In the genomic region with DNA sequence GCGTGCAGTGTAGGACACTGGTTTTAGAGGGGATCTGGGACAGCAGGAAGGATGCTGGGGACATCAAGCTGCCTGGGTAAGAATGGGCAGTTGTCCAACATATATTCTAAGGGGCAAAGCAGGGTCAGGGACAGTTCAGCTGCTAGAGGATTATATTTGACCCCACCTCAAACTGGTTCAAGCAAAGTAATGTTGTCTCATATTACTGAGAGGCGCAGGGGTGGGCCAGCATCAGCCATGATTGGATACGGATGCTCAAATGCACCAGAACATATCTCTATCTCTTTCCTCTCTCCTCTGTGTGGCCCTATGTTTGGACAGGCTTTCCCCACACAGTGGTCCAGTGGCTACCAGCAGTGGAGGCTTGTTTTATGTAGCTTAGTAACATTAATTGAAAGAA, we compare ENCODE assay signal across 16 cellular contexts. TPM values are rescaled to one million over a fixed set of nuclear protein-coding genes. Genes with fewer than 3 reads are reported as not detected.
DNase-seq lines count a peak whose midpoint lies in the region; ATAC-seq and TF ChIP-seq lines count a peak whose summit lies in the region.
"Had no signal": no experiment of that assay in that cellular context is flagged by ENCODE, and none has a peak within 500 bp of the region (broad histone marks: within the 10 kb centered on the region; RNA-seq: fewer than 3 reads in every experiment).

No MANE protein-coding gene starts in this region.

- H3K9me3 ChIP-seq in SJCRH30 (replicated peaks) (no peaks in the 10 kb centered on the region; the same call in 1 of the 2 replicates), neural progenitor cell (ENCODE audit: low read depth) (no peaks in the 10 kb centered on the region)

- no peak for ATAC-seq in central memory CD8-positive, alpha-beta T cell (replicated peaks; ENCODE audit: extremely low read depth, poor library complexity, severe bottlenecking)
- ATAC-seq in stimulated activated effector memory CD8-positive, alpha-beta T cell treated with anti-CD3 and anti-CD28 coated beads, Interleukin-12 subunit alpha, Interleukin-12 subunit beta, amount 100 ng/mL, for 72 hours = no peak
- ATAC-seq: GM12878 had no signal

- H3K27me3 Mint-ChIP-seq in central memory CD8-positive, alpha-beta T cell = no peaks in the 10 kb centered on the region
- H3K27me3 Mint-ChIP-seq in neural progenitor cell (ENCODE audit: insufficient read depth, low read depth) = peaks cover 14% of the 10 kb centered on the region

- no peaks in the 10 kb centered on the region for H3K36me3 ChIP-seq in SJCRH30
- H3K36me3 ChIP-seq in neural progenitor cell = no peaks in the 10 kb centered on the region

- H3K4me3 ChIP-seq in SJCRH30 (no peak overlapping the region), neural progenitor cell (no peak overlapping the region)
- H3K4me3 ChIP-seq: GM12878, GM23248 had no signal

- H3F3A ChIP-seq in neural progenitor cell (ENCODE audit: low read depth) = peaks cover 17% of the 10 kb centered on the region

- peak overlapping the region; percentile 13 for H3K4me2 ChIP-seq in neural progenitor cell

- H3K4me1 ChIP-seq in SJCRH30 = peaks cover 21% of the 10 kb centered on the region
- H3K4me1 ChIP-seq in neural progenitor cell = peaks cover 26% of the 10 kb centered on the region

- H4K20me1 ChIP-seq in neural progenitor cell (ENCODE audit: low read depth) = no peaks in the 10 kb centered on the region

- no peak overlapping the region for H3K4me3 Mint-ChIP-seq in central memory CD8-positive, alpha-beta T cell
- no peak overlapping the region for H3K4me3 Mint-ChIP-seq in neural progenitor cell
- no peak overlapping the region for H3K4me3 Mint-ChIP-seq in stimulated activated effector memory CD8-positive, alpha-beta T cell treated with anti-CD3 and anti-CD28 coated beads, Interleukin-12 subunit alpha, Interleukin-12 subunit beta, amount 100 ng/mL, for 72 hours

- no peak overlapping the region for H3K9ac ChIP-seq in neural progenitor cell
- H3K9ac ChIP-seq: GM23248 had no signal

- H2AFZ ChIP-seq in neural progenitor cell (replicated peaks) = no peak overlapping the region
- H2AFZ ChIP-seq: GM23248 had no signal

- H3K27me3 ChIP-seq in SJCRH30 (no peaks in the 10 kb centered on the region), neural progenitor cell (no peaks in the 10 kb centered on the region)

- H3K27ac Mint-ChIP-seq in central memory CD8-positive, alpha-beta T cell (ENCODE audit: low read depth) = peak overlapping the region; percentile 42
- H3K27ac Mint-ChIP-seq in neural progenitor cell = peak overlapping the region; percentile 53
- peak overlapping the region; percentile 16 for H3K27ac Mint-ChIP-seq in stimulated activated effector memory CD8-positive, alpha-beta T cell treated with anti-CD3 and anti-CD28 coated beads, Interleukin-12 subunit alpha, Interleukin-12 subunit beta, amount 100 ng/mL, for 72 hours

- H3K9me3 Mint-ChIP-seq in central memory CD8-positive, alpha-beta T cell = no peaks in the 10 kb centered on the region
- peaks cover 19% of the 10 kb centered on the region for H3K9me3 Mint-ChIP-seq in neural progenitor cell
- no peaks in the 10 kb centered on the region for H3K9me3 Mint-ChIP-seq in stimulated activated effector memory CD8-positive, alpha-beta T cell treated with anti-CD3 and anti-CD28 coated beads, Interleukin-12 subunit alpha, Interleukin-12 subunit beta, amount 100 ng/mL, for 72 hours

- peaks cover 3% of the 10 kb centered on the region for H3K36me3 Mint-ChIP-seq in central memory CD8-positive, alpha-beta T cell (ENCODE audit: insufficient read depth)
- peaks cover 8% of the 10 kb centered on the region for H3K36me3 Mint-ChIP-seq in neural progenitor cell
- no peaks in the 10 kb centered on the region for H3K36me3 Mint-ChIP-seq in stimulated activated effector memory CD8-positive, alpha-beta T cell treated with anti-CD3 and anti-CD28 coated beads, Interleukin-12 subunit alpha, Interleukin-12 subunit beta, amount 100 ng/mL, for 72 hours
- H3K36me3 Mint-ChIP-seq: CD4-positive, alpha-beta memory T cell had no signal

- no peaks in the 10 kb centered on the region for H3K79me2 ChIP-seq in neural progenitor cell (ENCODE audit: low read depth)

- H3K27ac ChIP-seq in SJCRH30 (peak overlapping the region; percentile 49), neural progenitor cell (no peak overlapping the region)
- H3K27ac ChIP-seq: GM23248 had no signal

- peaks cover 51% of the 10 kb centered on the region for H3K4me1 Mint-ChIP-seq in central memory CD8-positive, alpha-beta T cell
- peaks cover 43% of the 10 kb centered on the region for H3K4me1 Mint-ChIP-seq in neural progenitor cell
- H3K4me1 Mint-ChIP-seq in stimulated activated effector memory CD8-positive, alpha-beta T cell treated with anti-CD3 and anti-CD28 coated beads, Interleukin-12 subunit alpha, Interleukin-12 subunit beta, amount 100 ng/mL, for 72 hours = peaks cover 47% of the 10 kb centered on the region

- TF ChIP-seq CTCF in neural progenitor cell (IDR thresholded peaks at IDR 0.05) = no peak

- peak; percentile 83 to 90 for DNase-seq in SJCRH30
- no peak for DNase-seq in central memory CD8-positive, alpha-beta T cell (ENCODE audit: low spot score in 2 of 2)
- no peak for DNase-seq in neural progenitor cell (ENCODE audit: low spot score)
- no peak for DNase-seq in stimulated activated effector memory CD8-positive, alpha-beta T cell treated with anti-CD3 and anti-CD28 coated beads, Interleukin-12 subunit alpha, Interleukin-12 subunit beta, amount 100 ng/mL, for 72 hours (ENCODE audit: low spot score in 2 of 2)
- DNase-seq in activated T-cell treated with anti-CD3 and anti-CD28 coated beads, Interleukin-2, amount 50 U/mL, for 48 hours = no peak
- DNase-seq in nucleus accumbens (lab: John Stamatoyannopoulos, UW) = no peak
- DNase-seq: C1 segment of cervical spinal cord; Calu3; CD4-positive, alpha-beta memory T cell; COR-L47; DMS153; EL; GDM1; GM23248; HCEC 1CT had no signal

RNA-seq across cellular contexts. Expression of a gene that starts 49.7 kb away (rescaled TPM):
- total RNA-seq in SJCRH30 (2014; rRNA removed; shearing (Covaris generic)) = 52.5 and 52.7 TPM in 2 replicates
- 41.4 and 85.1 TPM in 2 replicates for total RNA-seq in neural progenitor cell (ENCODE audit: low replicate concordance)
- total RNA-seq: CD4-positive, alpha-beta memory T cell; GM12878 had no signal

Comparison
In these comparisons a context has a peak if more than half of its experiments do, and no peak if none do; other contexts are left out.
1. DNase-seq: peak in SJCRH30 (2 of 2); none in central memory CD8-positive, alpha-beta T cell (0 of 2), neural progenitor cell (single experiment), stimulated activated effector memory CD8-positive, alpha-beta T cell treated with anti-CD3 and anti-CD28 coated beads, Interleukin-12 subunit alpha, Interleukin-12 subunit beta, amount 100 ng/mL, for 72 hours (0 of 2), activated T-cell treated with anti-CD3 and anti-CD28 coated beads, Interleukin-2, amount 50 U/mL, for 48 hours (0 of 2) and nucleus accumbens (0 of 56).
2. Peak in every context shown above with its lines, with median percentiles within 50 percentile points of each other: H3K27ac Mint-ChIP-seq.